33 cellular contexts compared by ENCODE assay signal in genomic region chr9:16543225-16543624, GRCh38.
"Had no signal": no experiment of that assay in that cellular context is flagged by ENCODE, and none has a peak within 500 bp of the region (broad histone marks: within the 10 kb centered on the region; RNA-seq: fewer than 3 reads in every experiment).

No MANE protein-coding gene starts in this region.

- H3K4me1 ChIP-seq: adrenal gland, body of pancreas, breast epithelium had no signal

- H3K36me3 ChIP-seq: adrenal gland, breast epithelium had no signal

- H3K27ac ChIP-seq: adrenal gland, body of pancreas, breast epithelium, PC-9, SK-N-MC, VCaP had no signal

- H3K36me3 Mint-ChIP-seq: activated CD4-positive, alpha-beta memory T cell treated with anti-CD3 and anti-CD28 coated beads for 36 hours; activated naive CD4-positive, alpha-beta T cell treated with anti-CD3 and anti-CD28 coated beads, Interleukin-2, amount 50 U/mL, for 72 hours had no signal

- H2AFZ ChIP-seq: PC-9 had no signal

- H3K9me3 Mint-ChIP-seq: activated B cell treated with CpG ODN at 0.5 μM for 24 hours; activated naive CD4-positive, alpha-beta T cell treated with anti-CD3 and anti-CD28 coated beads for 36 hours; activated naive CD4-positive, alpha-beta T cell treated with anti-CD3 and anti-CD28 coated beads, Interleukin-2, amount 50 U/mL, for 72 hours; activated T-helper 1 cell treated with anti-CD3 and anti-CD28 coated beads, Interleukin-12 subunit alpha, Interleukin-12 subunit beta, Interleukin-2, Interleukin-4 antibody, amounts not matched to agents 30 ng/mL and 10 ng/mL and 1 ng/mL, durations not matched to agents 14 hours and 24 hours and 36 hours had no signal

- H3K27ac Mint-ChIP-seq: activated B cell treated with CpG ODN at 0.5 μM for 24 hours; activated CD4-positive, alpha-beta memory T cell treated with anti-CD3 and anti-CD28 coated beads for 36 hours; activated naive CD4-positive, alpha-beta T cell treated with anti-CD3 and anti-CD28 coated beads for 36 hours; activated naive CD4-positive, alpha-beta T cell treated with anti-CD3 and anti-CD28 coated beads, Interleukin-2, amount 50 U/mL, for 72 hours; activated T-helper 1 cell treated with anti-CD3 and anti-CD28 coated beads, Interleukin-12 subunit alpha, Interleukin-12 subunit beta, Interleukin-2, Interleukin-4 antibody, amounts not matched to agents 30 ng/mL and 10 ng/mL and 1 ng/mL, durations not matched to agents 14 hours and 24 hours and 36 hours had no signal

- DNase-seq: activated B cell treated with CpG ODN at 0.5 μM for 24 hours; activated CD4-positive, alpha-beta memory T cell treated with anti-CD3 and anti-CD28 coated beads for 36 hours; activated CD4-positive, alpha-beta T cell treated with anti-CD3 and anti-CD28 coated beads for 4 hours; activated CD4-positive, alpha-beta T cell treated with anti-CD3 and anti-CD28 coated beads, Interleukin-2, amount 50 U/mL, for 1 hour; activated CD4-positive, CD25-positive, alpha-beta regulatory T cell treated with anti-CD3 and anti-CD28 coated beads, Interleukin-2, amount 50 U/mL, for 72 hours; activated CD8-positive, alpha-beta memory T cell treated with anti-CD3 and anti-CD28 coated beads, Interleukin-2, amount 50 U/mL, for 4 hours; activated gamma-delta T cell treated with Interleukin-2 at 50 U/mL for 16 hours; activated naive CD4-positive, alpha-beta T cell treated with anti-CD3 and anti-CD28 coated beads for 36 hours; activated T-cell treated with anti-CD3 and anti-CD28 coated beads for 4 hours; activated T-cell treated with anti-CD3 and anti-CD28 coated beads, Interleukin-2, amount 50 U/mL, for 4 hours; adrenal gland; body of pancreas; Karpas-422; KBM-7; NCI-H1105; NCI-H1417 treated with DMSO at 0.1 percent for 48 hours; NCI-H187 treated with DMSO at 0.1 percent for 48 hours; NCI-H2081; NCI-H2171 treated with DMSO at 0.1 percent for 48 hours; NCI-H2227 treated with DMSO at 0.1 percent for 48 hours; NCI-H526; NCI-H748 treated with DMSO at 0.1 percent for 48 hours; PC-9; Right ventricle myocardium superior; SW 1271; T-helper 1 cell; T-helper 2 cell; T-helper 9 cell had no signal

- H3K4me3 ChIP-seq: adrenal gland, body of pancreas, breast epithelium, PC-9, SK-N-MC had no signal

- H3K9me3 ChIP-seq: adrenal gland, body of pancreas, breast epithelium had no signal

- H3K4me1 Mint-ChIP-seq: activated B cell treated with CpG ODN at 0.5 μM for 24 hours had no signal

- H3K27me3 Mint-ChIP-seq: activated B cell treated with CpG ODN at 0.5 μM for 24 hours; activated CD4-positive, alpha-beta memory T cell treated with anti-CD3 and anti-CD28 coated beads for 36 hours had no signal

- H3K4me3 Mint-ChIP-seq: activated B cell treated with CpG ODN at 0.5 μM for 24 hours; activated CD4-positive, alpha-beta memory T cell treated with anti-CD3 and anti-CD28 coated beads for 36 hours; activated naive CD4-positive, alpha-beta T cell treated with anti-CD3 and anti-CD28 coated beads for 36 hours; activated T-cell treated with anti-CD3 and anti-CD28 coated beads, Interleukin-2, amount 50 U/mL, for 4 hours; activated T-helper 1 cell treated with anti-CD3 and anti-CD28 coated beads, Interleukin-12 subunit alpha, Interleukin-12 subunit beta, Interleukin-2, Interleukin-4 antibody, amounts not matched to agents 30 ng/mL and 10 ng/mL and 1 ng/mL, durations not matched to agents 14 hours and 24 hours and 36 hours had no signal

- H3K27me3 ChIP-seq: adrenal gland, body of pancreas, breast epithelium had no signal

- H3K4me2 ChIP-seq: PC-9 had no signal

- ATAC-seq: activated naive CD4-positive, alpha-beta T cell treated with anti-CD3 and anti-CD28 coated beads, Interleukin-2, amount 50 U/mL, for 72 hours; activated T-cell treated with anti-CD3 and anti-CD28 coated beads, Interleukin-2, amount 50 U/mL, for 4 hours; body of pancreas had no signal
